ENCODE assay signal across 1 cellular context in genomic region chr11:47768090-47768620, GRCh38.
TF ChIP-seq lines count a peak whose summit lies in the region.

No MANE protein-coding gene starts in this region.

TF ChIP-seq in HEK293, 187 proteins besides CTCF, POLR2A, EP300 and RAD21 (continued from another document):
- TF ChIP-seq ZNF398 (tag by site-specific recombination; IDR thresholded peaks at IDR 0.05) (peak; percentile 91), ZNF529 (tag by site-specific recombination; IDR thresholded peaks at IDR 0.05; ENCODE audit: insufficient replicate concordance) (no peak), SALL2 (tag by site-specific recombination; IDR thresholded peaks at IDR 0.05; ENCODE audit: borderline replicate concordance) (no peak), ZNF335 (tag by site-specific recombination; conservative IDR thresholded peaks at IDR 0.05) (peak; percentile 4; the same call in 1 of the 2 replicates), ZNF830 (tag by site-specific recombination; IDR thresholded peaks at IDR 0.05; ENCODE audit: low read depth) (no peak), ZNF600 (tag by site-specific recombination; IDR thresholded peaks at IDR 0.05) (0 out of 2 replicates have a peak, but pooled peaks have one; percentile 11), ZNF175 (tag by site-specific recombination; IDR thresholded peaks at IDR 0.05) (no peak), ZNF280D (tag by site-specific recombination; IDR thresholded peaks at IDR 0.05) (no peak), ZNF692 (tag by site-specific recombination; IDR thresholded peaks at IDR 0.05) (0 out of 2 replicates have a peak, but pooled peaks have one; percentile 17), KLF17 (tag by site-specific recombination; IDR thresholded peaks at IDR 0.05) (no peak), PATZ1 (tag by site-specific recombination; IDR thresholded peaks at IDR 0.05) (peak; percentile 21; the same call in 1 of the 2 replicates), ZNF629 (tag by site-specific recombination; IDR thresholded peaks at IDR 0.05) (peak; percentile 82), ZFP37 (tag by site-specific recombination; IDR thresholded peaks at IDR 0.05) (no peak), ELK4 (IDR thresholded peaks at IDR 0.05; ENCODE audit: borderline replicate concordance, low read depth, low read length) (no peak), HIC1 (tag by site-specific recombination; IDR thresholded peaks at IDR 0.05) (peak; percentile 44; the same call in 1 of the 2 replicates), ZNF792 (tag by site-specific recombination; IDR thresholded peaks at IDR 0.05) (no peak), KLF1 (tag by site-specific recombination; IDR thresholded peaks at IDR 0.05) (no peak; the same call in 1 of the 2 replicates), YY2 (tag by site-specific recombination; IDR thresholded peaks at IDR 0.05) (no peak), ZBTB8A (tag by site-specific recombination; IDR thresholded peaks at IDR 0.05) (0 out of 2 replicates have a peak, but pooled peaks have one; percentile 6), ZNF324 (tag by site-specific recombination; IDR thresholded peaks at IDR 0.05) (no peak), WT1 (tag by site-specific recombination; IDR thresholded peaks at IDR 0.05) (peak; percentile 57; the same call in 1 of the 2 replicates), ZNF10 (tag by site-specific recombination; IDR thresholded peaks at IDR 0.05) (peak; percentile 44; the same call in 1 of the 2 replicates), ZNF394 (tag by site-specific recombination; IDR thresholded peaks at IDR 0.05; ENCODE audit: borderline replicate concordance) (no peak), SP3 (tag by site-specific recombination; IDR thresholded peaks at IDR 0.05) (no peak; the same call in none of the 2 replicates), ZNF37A (tag by site-specific recombination; IDR thresholded peaks at IDR 0.05) (no peak), ZBTB17 (tag by site-specific recombination; IDR thresholded peaks at IDR 0.05) (peak; percentile 50; the same call in 1 of the 2 replicates), SETDB1 (IDR thresholded peaks at IDR 0.05; ENCODE audit: insufficient read length, low read length) (no peak), ZNF23 (tag by site-specific recombination; IDR thresholded peaks at IDR 0.05; ENCODE audit: borderline replicate concordance) (no peak), PRDM1 (tag by site-specific recombination; IDR thresholded peaks at IDR 0.05) (peak; percentile 54; the same call in 1 of the 2 replicates), ZNF707 (tag by site-specific recombination; IDR thresholded peaks at IDR 0.05) (no peak), ZNF366 (tag by site-specific recombination; conservative IDR thresholded peaks at IDR 0.05) (peak; percentile 86), ZNF701 (tag by site-specific recombination; IDR thresholded peaks at IDR 0.05) (no peak)
